Comparison of ENCODE assay signal across 1 cellular context in the genomic region with DNA sequence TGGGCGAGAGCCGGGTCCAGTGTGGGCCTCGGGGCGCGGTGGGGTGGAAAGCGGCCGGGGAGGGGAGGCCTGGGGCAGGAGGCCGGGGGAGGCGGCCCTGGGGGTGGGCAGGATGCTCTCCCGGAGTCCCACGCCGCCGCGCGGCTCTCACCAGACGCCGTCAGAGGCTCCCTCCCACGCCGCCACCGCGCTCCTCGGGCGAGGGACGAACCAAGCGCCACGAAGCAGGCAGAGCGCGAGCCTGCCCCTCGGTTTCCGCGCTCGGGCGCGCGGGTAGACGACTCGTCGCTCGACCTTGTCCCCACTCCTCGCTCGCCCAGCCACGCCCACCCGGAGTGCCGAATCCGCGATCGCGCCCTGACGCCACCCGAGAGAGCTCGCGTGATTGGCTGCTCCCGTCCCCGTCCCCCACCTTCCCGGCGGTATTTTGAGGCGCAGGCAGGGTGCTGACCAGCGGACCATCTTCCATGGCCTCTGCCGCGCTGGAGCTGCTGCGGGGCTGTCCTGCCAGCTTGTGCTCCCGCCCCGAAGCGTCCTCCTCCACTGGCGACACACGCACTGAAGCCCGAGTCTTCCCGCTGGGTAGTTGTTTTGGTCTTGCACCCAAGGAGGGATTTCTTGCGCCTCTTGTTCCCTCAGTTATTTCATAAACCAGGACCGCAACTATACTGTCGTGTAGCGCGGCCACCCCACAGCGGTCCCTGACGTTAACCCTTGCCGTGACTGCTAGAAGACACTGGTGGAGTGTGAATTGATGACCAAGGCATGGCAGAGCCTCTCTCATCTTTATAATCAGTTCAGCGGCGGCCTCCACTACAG.
TF ChIP-seq lines count a peak whose summit lies in the region.

A gene with protein sequence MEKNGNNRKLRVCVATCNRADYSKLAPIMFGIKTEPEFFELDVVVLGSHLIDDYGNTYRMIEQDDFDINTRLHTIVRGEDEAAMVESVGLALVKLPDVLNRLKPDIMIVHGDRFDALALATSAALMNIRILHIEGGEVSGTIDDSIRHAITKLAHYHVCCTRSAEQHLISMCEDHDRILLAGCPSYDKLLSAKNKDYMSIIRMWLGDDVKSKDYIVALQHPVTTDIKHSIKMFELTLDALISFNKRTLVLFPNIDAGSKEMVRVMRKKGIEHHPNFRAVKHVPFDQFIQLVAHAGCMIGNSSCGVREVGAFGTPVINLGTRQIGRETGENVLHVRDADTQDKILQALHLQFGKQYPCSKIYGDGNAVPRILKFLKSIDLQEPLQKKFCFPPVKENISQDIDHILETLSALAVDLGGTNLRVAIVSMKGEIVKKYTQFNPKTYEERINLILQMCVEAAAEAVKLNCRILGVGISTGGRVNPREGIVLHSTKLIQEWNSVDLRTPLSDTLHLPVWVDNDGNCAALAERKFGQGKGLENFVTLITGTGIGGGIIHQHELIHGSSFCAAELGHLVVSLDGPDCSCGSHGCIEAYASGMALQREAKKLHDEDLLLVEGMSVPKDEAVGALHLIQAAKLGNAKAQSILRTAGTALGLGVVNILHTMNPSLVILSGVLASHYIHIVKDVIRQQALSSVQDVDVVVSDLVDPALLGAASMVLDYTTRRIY (minus strand): TSS at position 279 of the 819 bp plus-strand sequence. CDS start 9,093 bp downstream, outside the sequence.

TF ChIP-seq in HepG2, 621 proteins besides CTCF, POLR2A, EP300 and RAD21 (continued from another document and continues in another):
- TF ChIP-seq CBX5 (CRISPR knock-in tag; IDR thresholded peaks at IDR 0.05; ENCODE audit: borderline replicate concordance): peak; percentile 60; the same call in 1 of the 2 replicates
- TF ChIP-seq THAP8 (CRISPR knock-in tag; IDR thresholded peaks at IDR 0.05; ENCODE audit: borderline replicate concordance): peak; percentile 81; the same call in 1 of the 2 replicates
- peak; percentile 89 for TF ChIP-seq GATAD1 (CRISPR knock-in tag; IDR thresholded peaks at IDR 0.05)
- TF ChIP-seq NR1H2 (CRISPR knock-in tag; IDR thresholded peaks at IDR 0.05; ENCODE audit: borderline replicate concordance, low read depth): no peak
- TF ChIP-seq ZC3H13 (CRISPR knock-in tag; IDR thresholded peaks at IDR 0.05): peak; percentile 95
- TF ChIP-seq ATF4 (CRISPR knock-in tag; IDR thresholded peaks at IDR 0.05): peak in 1 of 2 experiments; percentile 72; a peak in 2 of 4 replicates
- peak; percentile 84 for TF ChIP-seq RFX5 (IDR thresholded peaks at IDR 0.05; ENCODE audit: low read depth, low read length)
- TF ChIP-seq, protein P1, sequence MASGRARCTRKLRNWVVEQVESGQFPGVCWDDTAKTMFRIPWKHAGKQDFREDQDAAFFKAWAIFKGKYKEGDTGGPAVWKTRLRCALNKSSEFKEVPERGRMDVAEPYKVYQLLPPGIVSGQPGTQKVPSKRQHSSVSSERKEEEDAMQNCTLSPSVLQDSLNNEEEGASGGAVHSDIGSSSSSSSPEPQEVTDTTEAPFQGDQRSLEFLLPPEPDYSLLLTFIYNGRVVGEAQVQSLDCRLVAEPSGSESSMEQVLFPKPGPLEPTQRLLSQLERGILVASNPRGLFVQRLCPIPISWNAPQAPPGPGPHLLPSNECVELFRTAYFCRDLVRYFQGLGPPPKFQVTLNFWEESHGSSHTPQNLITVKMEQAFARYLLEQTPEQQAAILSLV (CRISPR knock-in tag; IDR thresholded peaks at IDR 0.05; ENCODE audit: borderline replicate concordance): peak; percentile 52; the same call in 1 of the 2 replicates
- TF ChIP-seq AKNA (CRISPR knock-in tag; IDR thresholded peaks at IDR 0.05; ENCODE audit: borderline replicate concordance): no peak
- TF ChIP-seq FLYWCH1 (CRISPR knock-in tag; IDR thresholded peaks at IDR 0.05): 0 out of 2 replicates have a peak, but pooled peaks have one; percentile 43
- TF ChIP-seq NPAS2 (CRISPR knock-in tag; IDR thresholded peaks at IDR 0.05; ENCODE audit: borderline replicate concordance): no peak
- peak; percentile 74; the same call in 1 of the 2 replicates for TF ChIP-seq ZNF780A (CRISPR knock-in tag; IDR thresholded peaks at IDR 0.05)
- peak; percentile 95 for TF ChIP-seq ZNF652 (CRISPR knock-in tag; IDR thresholded peaks at IDR 0.05; ENCODE audit: borderline replicate concordance, low read depth)
- TF ChIP-seq GLMP (CRISPR knock-in tag; IDR thresholded peaks at IDR 0.05; ENCODE audit: borderline replicate concordance): no peak
- TF ChIP-seq NRL (CRISPR knock-in tag; IDR thresholded peaks at IDR 0.05; ENCODE audit: borderline replicate concordance): peak; percentile 70; the same call in 1 of the 2 replicates
- TF ChIP-seq IKZF4 (CRISPR knock-in tag; IDR thresholded peaks at IDR 0.05; ENCODE audit: borderline replicate concordance, low read depth, not compliant biosample characterization): peak; percentile 92
- TF ChIP-seq EHMT2 (IDR thresholded peaks at IDR 0.05; ENCODE audit: borderline replicate concordance, low read depth, low read length): no peak
- TF ChIP-seq ZNF792 (CRISPR knock-in tag; IDR thresholded peaks at IDR 0.05): peak; percentile 74
- TF ChIP-seq TP53 (CRISPR knock-in tag; conservative IDR thresholded peaks at IDR 0.05): peak; percentile 84; the same call in 1 of the 2 replicates
- no peak for TF ChIP-seq ZNF282 (IDR thresholded peaks at IDR 0.05; ENCODE audit: partially characterized antibody)
- peak; percentile 90 for TF ChIP-seq THAP11 (CRISPR knock-in tag; IDR thresholded peaks at IDR 0.05)
- no peak for TF ChIP-seq ZNF296 (CRISPR knock-in tag; conservative IDR thresholded peaks at IDR 0.05)
- peak; percentile 93 for TF ChIP-seq SP5 (CRISPR knock-in tag; IDR thresholded peaks at IDR 0.05; ENCODE audit: borderline replicate concordance, low read depth)
- peak; percentile 30 for TF ChIP-seq BCL6 (CRISPR knock-in tag; IDR thresholded peaks at IDR 0.05)
- TF ChIP-seq ZNF367 (CRISPR knock-in tag; IDR thresholded peaks at IDR 0.05; ENCODE audit: borderline replicate concordance): peak; percentile 52; the same call in 1 of the 2 replicates
- peak; percentile 36; the same call in 1 of the 2 replicates for TF ChIP-seq MNT (IDR thresholded peaks at IDR 0.05)
- peak; percentile 88 for TF ChIP-seq BCL3 (CRISPR knock-in tag; IDR thresholded peaks at IDR 0.05)
- peak; percentile 77; the same call in 1 of the 2 replicates for TF ChIP-seq ZMAT3 (CRISPR knock-in tag; conservative IDR thresholded peaks at IDR 0.05)
- TF ChIP-seq HNRNPH1 (optimal IDR thresholded peaks at IDR 0.05; ENCODE audit: low read depth, low read length): no peak
- TF ChIP-seq FOXA3 (CRISPR knock-in tag; IDR thresholded peaks at IDR 0.05): peak; percentile 52
- peak; percentile 44; the same call in 1 of the 2 replicates for TF ChIP-seq KLF12 (CRISPR knock-in tag; IDR thresholded peaks at IDR 0.05; ENCODE audit: borderline replicate concordance)
- TF ChIP-seq ERF (CRISPR knock-in tag; IDR thresholded peaks at IDR 0.05): peak; percentile 55; the same call in 1 of the 2 replicates
- TF ChIP-seq HNRNPL (IDR thresholded peaks at IDR 0.05; ENCODE audit: low read depth, low read length): 0 out of 2 replicates have a peak, but pooled peaks have one; percentile 39
- no peak; the same call in 1 of the 2 replicates for TF ChIP-seq WIZ (CRISPR knock-in tag; IDR thresholded peaks at IDR 0.05)
- peak; percentile 91 for TF ChIP-seq TEAD3 (CRISPR knock-in tag; optimal IDR thresholded peaks at IDR 0.05; ENCODE audit: borderline replicate concordance)
- no peak for TF ChIP-seq RCOR2 (CRISPR knock-in tag; IDR thresholded peaks at IDR 0.05)
- no peak for TF ChIP-seq ZNF629 (CRISPR knock-in tag; conservative IDR thresholded peaks at IDR 0.05)
- peak; percentile 54; the same call in 1 of the 2 replicates for TF ChIP-seq SNAPC2 (CRISPR knock-in tag; IDR thresholded peaks at IDR 0.05)
- no peak for TF ChIP-seq ZNF577 (CRISPR knock-in tag; IDR thresholded peaks at IDR 0.05; ENCODE audit: borderline replicate concordance, low read depth)
- peak; percentile 62 for TF ChIP-seq FOXP4 (CRISPR knock-in tag; IDR thresholded peaks at IDR 0.05)
- TF ChIP-seq ZNF256 (CRISPR knock-in tag; conservative IDR thresholded peaks at IDR 0.05): peak; percentile 94; the same call in 1 of the 2 replicates
- TF ChIP-seq ZNF12 (CRISPR knock-in tag; IDR thresholded peaks at IDR 0.05): no peak
- TF ChIP-seq KAT8 (CRISPR knock-in tag; IDR thresholded peaks at IDR 0.05): peak; percentile 86
